In genomic region chr1:228984107-228984506, GRCh38 we compare ENCODE assay signal across 28 cellular contexts.
A peak's percentile ranks its signal among the peaks of the same experiment; 100 is the strongest.
DNase-seq lines count a peak whose midpoint lies in the region; ATAC-seq, FAIRE-seq and TF ChIP-seq lines count a peak whose summit lies in the region.
"Had no signal": no experiment of that assay in that cellular context is flagged by ENCODE, and none has a peak within 500 bp of the region (broad histone marks: within the 10 kb centered on the region; RNA-seq: fewer than 3 reads in every experiment).

No MANE protein-coding gene starts in this region.

- H2AK5ac ChIP-seq in H1 (ENCODE audit: low read depth, low read length): no peak overlapping the region

- H4K91ac ChIP-seq in H1 (replicated peaks; ENCODE audit: insufficient read length, low read length): no peak overlapping the region

- H3K36me3 ChIP-seq in H1 (ENCODE audit: control insufficient read depth in 2 of 4, insufficient read depth in 4 of 4, low read length in 3 of 4) (no peaks in the 10 kb centered on the region), neutrophil (no peaks in the 10 kb centered on the region), vagina (no peaks in the 10 kb centered on the region), mucosa of descending colon (ENCODE audit: low read depth) (no peaks in the 10 kb centered on the region)
- H3K36me3 ChIP-seq: BE2C, BLaER1 had no signal

- H4K5ac ChIP-seq in H1 (ENCODE audit: insufficient read length, low read depth, low read length): no peak overlapping the region

- TF ChIP-seq RAD21 in H1 (IDR thresholded peaks at IDR 0.05 in 1 of 2, conservative IDR thresholded peaks at IDR 0.05 in 1 of 2; ENCODE audit: low read depth in 2 of 2, low read length in 2 of 2): no peak

- no peaks in the 10 kb centered on the region for H3K79me2 ChIP-seq in H1 (ENCODE audit: control insufficient read depth in 1 of 2, insufficient read depth in 2 of 2, low read length in 2 of 2)

- no peak overlapping the region for H4K8ac ChIP-seq in H1 (ENCODE audit: extremely low read depth, insufficient read depth, low read length)

- H3K23ac ChIP-seq in H1 (ENCODE audit: insufficient read length): no peak overlapping the region

- TF ChIP-seq POLR2A in H1 (IDR thresholded peaks at IDR 0.05; ENCODE audit: control extremely low read depth in 1 of 2, low read depth in 2 of 2, low read length in 2 of 2) (no peak), vagina (IDR thresholded peaks at IDR 0.05) (no peak)

- no peaks in the 10 kb centered on the region for H3K27me3 ChIP-seq in H1 (replicated peaks in 1 of 4; ENCODE audit: control insufficient read depth in 3 of 4, extremely low read depth in 1 of 4, insufficient read depth in 3 of 4, low read length in 3 of 4)
- no peaks in the 10 kb centered on the region for H3K27me3 ChIP-seq in neutrophil
- H3K27me3 ChIP-seq in vagina: no peaks in the 10 kb centered on the region
- H3K27me3 ChIP-seq: BE2C, BLaER1 had no signal

- CTCF ChIA-PET in H1 (lab: Charles Lee; ENCODE audit: partially characterized antibody): no interaction called here

- no peak overlapping the region for H3K4ac ChIP-seq in H1 (replicated peaks; ENCODE audit: insufficient read length, low read depth, low read length)

- no peak overlapping the region for H2AFZ ChIP-seq in H1 (ENCODE audit: low read length)

- DNase-seq in D721Med (ENCODE audit: insufficient read length, low spot score): no peak
- no peak for DNase-seq in H1 (ENCODE audit: low read depth in 1 of 2, low spot score in 2 of 2)
- peak; percentile 14 to 20 for DNase-seq in vagina (ENCODE audit: extremely low spot score in 2 of 2)
- no peak for DNase-seq in mucosa of descending colon
- DNase-seq: 8988T; ACHN; BE2C; C1 segment of cervical spinal cord; Caco-2; Calu3; CD4-positive, alpha-beta memory T cell; CD4-positive, CD25-positive, alpha-beta regulatory T cell; DMS 273 treated with DMSO at 0.1 percent for 48 hours; DMS153; DMS53; DMS79; DND-41; EL; GDM1 had no signal

- no peak overlapping the region for H2BK20ac ChIP-seq in H1 (ENCODE audit: low read length)

- intact Hi-C loops in vagina (cut with DNase I): no loop called here
- intact Hi-C loops in mucosa of descending colon (cut with DNase I, micrococcal nuclease): loop anchor here in 1 of 2 donors (10.0 kb wide), 1 partner anchor 249 kb away; the partner anchor contains the start of gene RHOU

- no peaks in the 10 kb centered on the region for H3K9me3 ChIP-seq in H1 (ENCODE audit: insufficient read depth in 2 of 2, low read depth in 1 of 2, low read length in 1 of 2)
- no peaks in the 10 kb centered on the region for H3K9me3 ChIP-seq in neutrophil
- no peaks in the 10 kb centered on the region for H3K9me3 ChIP-seq in vagina
- H3K9me3 ChIP-seq in mucosa of descending colon: no peaks in the 10 kb centered on the region
- H3K9me3 ChIP-seq: BE2C, BLaER1, Caco-2 had no signal

- POLR2A ChIA-PET in H1 (lab: Charles Lee; ENCODE audit: partially characterized antibody): no interaction called here

- TF ChIP-seq EP300 in H1 (IDR thresholded peaks at IDR 0.05; ENCODE audit: borderline replicate concordance in 1 of 2, low read depth in 2 of 2, low read length in 2 of 2): no peak

- no peak overlapping the region for H3K14ac ChIP-seq in H1 (ENCODE audit: insufficient read length)

- peak; percentile 21 for FAIRE-seq in D721Med (lab: Jason Lieb, UNC)
- FAIRE-seq in H1 (lab: Jason Lieb, UNC): no peak
- FAIRE-seq: A204.1, GM12878, GM12892, GM18507, GM19239 had no signal

- TF ChIP-seq CTCF in D721Med (IDR thresholded peaks at IDR 0.05; ENCODE audit: insufficient read depth, missing control alignments) (no peak), H1 (IDR thresholded peaks at IDR 0.05; ENCODE audit: control extremely low read depth in 1 of 3, insufficient read depth in 1 of 3, low read depth in 1 of 3, low read length in 3 of 3) (no peak), neutrophil (IDR thresholded peaks at IDR 0.05) (no peak), vagina (IDR thresholded peaks at IDR 0.05) (no peak), mucosa of descending colon (IDR thresholded peaks at IDR 0.05) (no peak)

- 95% methylated on average over 1 of the region's 1 CpG; no CpG with 5 or more reads in 1 of the 2 experiments for WGBS in H1 (ENCODE audit: extremely low coverage in 1 of 2, insufficient coverage in 1 of 2, insufficient read length in 1 of 2, insufficient replicate concordance in 2 of 2, low coverage in 1 of 2, low lambda C conversion rate in 2 of 2, missing lambda C conversion rate in 1 of 2), 2 experiments

- no peak overlapping the region for H3K9ac ChIP-seq in H1 (replicated peaks in 1 of 4; ENCODE audit: extremely low read depth in 1 of 4, low read depth in 3 of 4, low read length in 3 of 4)
- H3K9ac ChIP-seq: BLaER1 had no signal

- H2BK5ac ChIP-seq in H1 (ENCODE audit: low read depth, low read length): no peak overlapping the region

- H3K18ac ChIP-seq in H1 (ENCODE audit: extremely low read depth, low read length): no peak overlapping the region

- no peaks in the 10 kb centered on the region; the same call in 1 of the 2 replicates for H3K23me2 ChIP-seq in H1 (ENCODE audit: low read depth, low read length)

- H3K4me1 ChIP-seq in H1 (replicated peaks in 1 of 4; ENCODE audit: control insufficient read depth in 3 of 4, insufficient read depth in 4 of 4, low read length in 3 of 4) (peaks cover 2 to 10% (median 3%) of the 10 kb centered on the region in 4 experiments; a peak in 5 of 7 replicates), neutrophil (ENCODE audit: control insufficient read depth in 1 of 2, insufficient read depth in 1 of 2, low read depth in 1 of 2, low read length in 1 of 2) (peaks cover 85 to 90% of the 10 kb centered on the region in 2 experiments), vagina (peaks cover 3% of the 10 kb centered on the region), mucosa of descending colon (ENCODE audit: low read depth) (no peaks in the 10 kb centered on the region)
- H3K4me1 ChIP-seq: Caco-2 had no signal

- H2BK120ac ChIP-seq in H1 (replicated peaks; ENCODE audit: low read depth, low read length): no peak overlapping the region

- no peak for ATAC-seq in GM21529 (IDR thresholded peaks at IDR 0.05; ENCODE audit: unreplicated experiment)
- no peak for ATAC-seq in GM18519 (IDR thresholded peaks at IDR 0.05; ENCODE audit: low FRiP score, unreplicated experiment)
- no peak for ATAC-seq in mucosa of descending colon
- ATAC-seq: GM12878 had no signal

- H4K20me1 ChIP-seq in H1 (replicated peaks in 1 of 2; ENCODE audit: control insufficient read depth in 1 of 2, insufficient read depth in 2 of 2, low read length in 2 of 2): peaks cover 0 to 2% of the 10 kb centered on the region in 2 experiments
- H4K20me1 ChIP-seq: BLaER1 had no signal

- H3K4me2 ChIP-seq in H1 (ENCODE audit: insufficient read depth in 1 of 2, low read depth in 2 of 2, low read length in 2 of 2): no peak overlapping the region

- no peak overlapping the region for H2BK12ac ChIP-seq in H1 (ENCODE audit: low read depth, low read length)

- H3K4me3 ChIP-seq in H1 (ENCODE audit: extremely low read depth in 1 of 4, insufficient read depth in 2 of 4, low read depth in 3 of 4, low read length in 4 of 4) (no peak overlapping the region), neutrophil (ENCODE audit: low read depth in 1 of 2, low read length in 1 of 2) (no peak overlapping the region), vagina (no peak overlapping the region), mucosa of descending colon (no peak overlapping the region)
- H3K4me3 ChIP-seq: BLaER1, GM12878 had no signal

- H3K56ac ChIP-seq in H1 (replicated peaks; ENCODE audit: insufficient read length, low read depth, low read length): no peak overlapping the region

- peak overlapping the region; percentile 22; the same call in 1 of the 2 replicates for H2BK15ac ChIP-seq in H1 (ENCODE audit: low read length)

- no peaks in the 10 kb centered on the region for H3K79me1 ChIP-seq in H1 (ENCODE audit: low read depth, low read length)

- H3K27ac ChIP-seq in H1 (ENCODE audit: low read depth, low read length) (no peak overlapping the region), neutrophil (peak overlapping the region; percentile 85), vagina (no peak overlapping the region)
- H3K27ac ChIP-seq: BLaER1 had no signal

TF ChIP-seq in H1, 55 proteins besides CTCF, POLR2A, EP300 and RAD21:
- TF ChIP-seq SP1 (IDR thresholded peaks at IDR 0.05; ENCODE audit: low read depth, low read length) (no peak), EGR1 (IDR thresholded peaks at IDR 0.05; ENCODE audit: borderline replicate concordance, low read depth, low read length) (no peak), TAF1 (IDR thresholded peaks at IDR 0.05; ENCODE audit: low read depth, low read length) (no peak)

Comparison
In these comparisons a context has a peak if more than half of its experiments do, and no peak if none do; other contexts are left out.
1. DNase-seq: peak in vagina (2 of 2); none in D721Med (single experiment), H1 (0 of 2) and mucosa of descending colon (0 of 3).